1 cellular context compared by ENCODE assay signal in the genomic region with DNA sequence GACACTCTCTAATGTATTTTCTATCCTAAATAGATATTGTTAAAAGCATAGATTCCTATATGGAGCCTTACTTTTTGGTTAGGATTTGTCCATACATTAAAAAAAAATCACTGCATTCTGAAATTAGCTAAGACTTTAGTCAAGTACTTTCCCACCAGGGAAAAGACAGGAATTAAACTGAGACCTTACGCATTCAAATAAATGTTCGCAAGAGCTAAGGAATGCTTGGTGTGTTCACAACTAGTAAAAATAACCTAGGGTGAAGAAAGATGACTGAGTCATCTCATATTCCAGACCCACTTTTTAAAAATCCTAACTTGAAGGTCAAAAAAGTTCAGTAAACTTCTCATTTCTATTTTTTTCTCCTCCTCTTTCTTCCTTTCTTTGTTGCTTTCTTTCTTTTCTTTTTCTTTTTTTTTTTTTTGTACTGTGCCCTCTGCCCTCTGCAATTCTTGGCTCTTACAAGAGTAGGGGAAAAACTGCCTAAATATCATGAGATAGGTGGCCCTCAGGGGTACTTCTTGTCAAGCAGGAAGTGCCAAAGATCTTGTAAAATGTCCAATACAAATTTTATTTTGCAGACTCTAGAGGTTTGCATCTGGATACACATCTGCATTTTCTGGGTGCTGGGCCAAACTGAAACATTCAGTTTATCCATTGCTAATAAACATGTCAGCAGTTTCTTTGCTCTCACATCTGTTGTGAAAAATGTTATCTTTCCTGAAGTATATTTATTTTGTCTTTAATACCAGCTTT.
TF ChIP-seq lines count a peak whose summit lies in the region.

No MANE protein-coding gene starts in this region.

TF ChIP-seq in GM23338, 12 proteins besides CTCF, POLR2A, EP300 and RAD21 (continued from another document):
- TF ChIP-seq, protein P1, sequence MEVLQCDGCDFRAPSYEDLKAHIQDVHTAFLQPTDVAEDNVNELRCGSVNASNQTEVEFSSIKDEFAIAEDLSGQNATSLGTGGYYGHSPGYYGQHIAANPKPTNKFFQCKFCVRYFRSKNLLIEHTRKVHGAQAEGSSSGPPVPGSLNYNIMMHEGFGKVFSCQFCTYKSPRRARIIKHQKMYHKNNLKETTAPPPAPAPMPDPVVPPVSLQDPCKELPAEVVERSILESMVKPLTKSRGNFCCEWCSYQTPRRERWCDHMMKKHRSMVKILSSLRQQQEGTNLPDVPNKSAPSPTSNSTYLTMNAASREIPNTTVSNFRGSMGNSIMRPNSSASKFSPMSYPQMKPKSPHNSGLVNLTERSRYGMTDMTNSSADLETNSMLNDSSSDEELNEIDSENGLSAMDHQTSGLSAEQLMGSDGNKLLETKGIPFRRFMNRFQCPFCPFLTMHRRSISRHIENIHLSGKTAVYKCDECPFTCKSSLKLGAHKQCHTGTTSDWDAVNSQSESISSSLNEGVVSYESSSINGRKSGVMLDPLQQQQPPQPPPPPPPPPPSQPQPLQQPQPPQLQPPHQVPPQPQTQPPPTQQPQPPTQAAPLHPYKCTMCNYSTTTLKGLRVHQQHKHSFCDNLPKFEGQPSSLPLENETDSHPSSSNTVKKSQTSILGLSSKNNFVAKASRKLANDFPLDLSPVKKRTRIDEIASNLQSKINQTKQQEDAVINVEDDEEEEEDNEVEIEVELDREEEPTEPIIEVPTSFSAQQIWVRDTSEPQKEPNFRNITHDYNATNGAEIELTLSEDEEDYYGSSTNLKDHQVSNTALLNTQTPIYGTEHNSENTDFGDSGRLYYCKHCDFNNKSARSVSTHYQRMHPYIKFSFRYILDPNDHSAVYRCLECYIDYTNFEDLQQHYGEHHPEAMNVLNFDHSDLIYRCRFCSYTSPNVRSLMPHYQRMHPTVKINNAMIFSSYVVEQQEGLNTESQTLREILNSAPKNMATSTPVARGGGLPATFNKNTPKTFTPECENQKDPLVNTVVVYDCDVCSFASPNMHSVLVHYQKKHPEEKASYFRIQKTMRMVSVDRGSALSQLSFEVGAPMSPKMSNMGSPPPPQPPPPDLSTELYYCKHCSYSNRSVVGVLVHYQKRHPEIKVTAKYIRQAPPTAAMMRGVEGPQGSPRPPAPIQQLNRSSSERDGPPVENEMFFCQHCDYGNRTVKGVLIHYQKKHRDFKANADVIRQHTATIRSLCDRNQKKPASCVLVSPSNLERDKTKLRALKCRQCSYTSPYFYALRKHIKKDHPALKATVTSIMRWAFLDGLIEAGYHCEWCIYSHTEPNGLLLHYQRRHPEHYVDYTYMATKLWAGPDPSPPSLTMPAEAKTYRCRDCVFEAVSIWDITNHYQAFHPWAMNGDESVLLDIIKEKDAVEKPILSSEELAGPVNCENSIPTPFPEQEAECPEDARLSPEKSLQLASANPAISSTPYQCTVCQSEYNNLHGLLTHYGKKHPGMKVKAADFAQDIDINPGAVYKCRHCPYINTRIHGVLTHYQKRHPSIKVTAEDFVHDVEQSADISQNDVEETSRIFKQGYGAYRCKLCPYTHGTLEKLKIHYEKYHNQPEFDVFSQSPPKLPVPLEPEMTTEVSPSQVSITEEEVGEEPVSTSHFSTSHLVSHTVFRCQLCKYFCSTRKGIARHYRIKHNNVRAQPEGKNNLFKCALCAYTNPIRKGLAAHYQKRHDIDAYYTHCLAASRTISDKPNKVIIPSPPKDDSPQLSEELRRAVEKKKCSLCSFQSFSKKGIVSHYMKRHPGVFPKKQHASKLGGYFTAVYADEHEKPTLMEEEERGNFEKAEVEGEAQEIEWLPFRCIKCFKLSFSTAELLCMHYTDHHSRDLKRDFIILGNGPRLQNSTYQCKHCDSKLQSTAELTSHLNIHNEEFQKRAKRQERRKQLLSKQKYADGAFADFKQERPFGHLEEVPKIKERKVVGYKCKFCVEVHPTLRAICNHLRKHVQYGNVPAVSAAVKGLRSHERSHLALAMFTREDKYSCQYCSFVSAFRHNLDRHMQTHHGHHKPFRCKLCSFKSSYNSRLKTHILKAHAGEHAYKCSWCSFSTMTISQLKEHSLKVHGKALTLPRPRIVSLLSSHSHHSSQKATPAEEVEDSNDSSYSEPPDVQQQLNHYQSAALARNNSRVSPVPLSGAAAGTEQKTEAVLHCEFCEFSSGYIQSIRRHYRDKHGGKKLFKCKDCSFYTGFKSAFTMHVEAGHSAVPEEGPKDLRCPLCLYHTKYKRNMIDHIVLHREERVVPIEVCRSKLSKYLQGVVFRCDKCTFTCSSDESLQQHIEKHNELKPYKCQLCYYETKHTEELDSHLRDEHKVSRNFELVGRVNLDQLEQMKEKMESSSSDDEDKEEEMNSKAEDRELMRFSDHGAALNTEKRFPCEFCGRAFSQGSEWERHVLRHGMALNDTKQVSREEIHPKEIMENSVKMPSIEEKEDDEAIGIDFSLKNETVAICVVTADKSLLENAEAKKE (CRISPR knock-in tag; IDR thresholded peaks at IDR 0.05): no peak
- TF ChIP-seq ZNF331 (CRISPR knock-in tag; IDR thresholded peaks at IDR 0.05; ENCODE audit: low read depth) (no peak), EZH2 (IDR thresholded peaks at IDR 0.05; ENCODE audit: low read depth, unreplicated experiment) (no peak), STAT1 (IDR thresholded peaks at IDR 0.05; ENCODE audit: unreplicated experiment) (no peak), CREB1 (CRISPR knock-in tag; IDR thresholded peaks at IDR 0.05; ENCODE audit: low read depth) (no peak), JUNB (IDR thresholded peaks at IDR 0.05; ENCODE audit: unreplicated experiment) (no peak), ZNF114 (CRISPR knock-in tag; IDR thresholded peaks at IDR 0.05) (no peak)
- TF ChIP-seq, protein P2, sequence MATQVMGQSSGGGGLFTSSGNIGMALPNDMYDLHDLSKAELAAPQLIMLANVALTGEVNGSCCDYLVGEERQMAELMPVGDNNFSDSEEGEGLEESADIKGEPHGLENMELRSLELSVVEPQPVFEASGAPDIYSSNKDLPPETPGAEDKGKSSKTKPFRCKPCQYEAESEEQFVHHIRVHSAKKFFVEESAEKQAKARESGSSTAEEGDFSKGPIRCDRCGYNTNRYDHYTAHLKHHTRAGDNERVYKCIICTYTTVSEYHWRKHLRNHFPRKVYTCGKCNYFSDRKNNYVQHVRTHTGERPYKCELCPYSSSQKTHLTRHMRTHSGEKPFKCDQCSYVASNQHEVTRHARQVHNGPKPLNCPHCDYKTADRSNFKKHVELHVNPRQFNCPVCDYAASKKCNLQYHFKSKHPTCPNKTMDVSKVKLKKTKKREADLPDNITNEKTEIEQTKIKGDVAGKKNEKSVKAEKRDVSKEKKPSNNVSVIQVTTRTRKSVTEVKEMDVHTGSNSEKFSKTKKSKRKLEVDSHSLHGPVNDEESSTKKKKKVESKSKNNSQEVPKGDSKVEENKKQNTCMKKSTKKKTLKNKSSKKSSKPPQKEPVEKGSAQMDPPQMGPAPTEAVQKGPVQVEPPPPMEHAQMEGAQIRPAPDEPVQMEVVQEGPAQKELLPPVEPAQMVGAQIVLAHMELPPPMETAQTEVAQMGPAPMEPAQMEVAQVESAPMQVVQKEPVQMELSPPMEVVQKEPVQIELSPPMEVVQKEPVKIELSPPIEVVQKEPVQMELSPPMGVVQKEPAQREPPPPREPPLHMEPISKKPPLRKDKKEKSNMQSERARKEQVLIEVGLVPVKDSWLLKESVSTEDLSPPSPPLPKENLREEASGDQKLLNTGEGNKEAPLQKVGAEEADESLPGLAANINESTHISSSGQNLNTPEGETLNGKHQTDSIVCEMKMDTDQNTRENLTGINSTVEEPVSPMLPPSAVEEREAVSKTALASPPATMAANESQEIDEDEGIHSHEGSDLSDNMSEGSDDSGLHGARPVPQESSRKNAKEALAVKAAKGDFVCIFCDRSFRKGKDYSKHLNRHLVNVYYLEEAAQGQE (IDR thresholded peaks at IDR 0.05; ENCODE audit: unreplicated experiment): no peak
